Comparison of ENCODE assay signal across 21 cellular contexts in the genomic region with DNA sequence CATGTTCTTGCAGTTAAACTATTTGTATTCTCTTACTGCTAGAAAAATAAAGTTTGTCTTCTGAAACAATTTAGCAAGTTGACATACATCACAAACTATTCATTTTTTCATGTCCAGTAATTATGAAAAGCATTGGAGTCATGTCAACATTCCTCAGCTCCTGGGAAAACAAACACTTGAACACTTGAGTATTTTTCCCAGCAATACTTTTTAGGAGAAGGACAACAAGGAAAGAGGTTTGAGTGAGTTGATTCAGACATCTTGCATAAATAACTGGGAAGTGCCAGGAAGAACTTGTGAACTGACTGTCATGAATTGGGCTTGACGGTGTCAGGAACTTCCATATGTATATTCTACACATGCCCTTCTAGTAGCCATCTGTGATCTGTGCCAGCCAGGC.
A peak's percentile ranks its signal among the peaks of the same experiment; 100 is the strongest.
DNase-seq lines count a peak whose midpoint lies in the region; ATAC-seq, FAIRE-seq and TF ChIP-seq lines count a peak whose summit lies in the region.
"Had no signal": no experiment of that assay in that cellular context is flagged by ENCODE, and none has a peak within 500 bp of the region (broad histone marks: within the 10 kb centered on the region; RNA-seq: fewer than 3 reads in every experiment).

No MANE protein-coding gene starts in this region.

- H3K27me3 ChIP-seq in upper lobe of left lung (no peaks in the 10 kb centered on the region), MM.1S (replicated peaks; ENCODE audit: insufficient read depth, low read length) (no peaks in the 10 kb centered on the region)
- H3K27me3 ChIP-seq: BLaER1, thyroid gland had no signal

- no peaks in the 10 kb centered on the region for H4K20me1 ChIP-seq in MM.1S (ENCODE audit: insufficient read depth, low read length)
- H4K20me1 ChIP-seq: BLaER1 had no signal

- TF ChIP-seq CTCF in astrocyte of the cerebellum (IDR thresholded peaks at IDR 0.05; ENCODE audit: low read depth, low read length, missing control alignments) = no peak
- no peak for TF ChIP-seq CTCF in fibroblast of the aortic adventitia (IDR thresholded peaks at IDR 0.05; ENCODE audit: insufficient read depth, low read length)
- no peak for TF ChIP-seq CTCF in upper lobe of left lung (IDR thresholded peaks at IDR 0.05)
- no peak for TF ChIP-seq CTCF in MM.1S (IDR thresholded peaks at IDR 0.05; ENCODE audit: low read length)

- no peak for TF ChIP-seq POLR2A in upper lobe of left lung (IDR thresholded peaks at IDR 0.05)

- no peaks in the 10 kb centered on the region for H3K79me2 ChIP-seq in MM.1S (ENCODE audit: low read length)

- 47 to 60% methylated on average over 1 of the region's 1 CpG for WGBS in upper lobe of left lung, 2 donors

- H3K36me3 ChIP-seq in upper lobe of left lung (no peaks in the 10 kb centered on the region), MM.1S (replicated peaks; ENCODE audit: insufficient read depth, low read length) (no peaks in the 10 kb centered on the region)
- H3K36me3 ChIP-seq: BLaER1, thyroid gland had no signal

- no peak for ATAC-seq in upper lobe of left lung (ENCODE audit: low FRiP score in 2 of 2)
- ATAC-seq: activated T-cell treated with anti-CD3 and anti-CD28 coated beads, Interleukin-2, amount 50 U/mL, for 4 hours; left ventricle myocardium superior; PC-3; right cardiac atrium; stimulated activated naive B cell treated with anti-CD40 and anti-IgM and Interleukin-4, amounts not matched to agents 10 μg/mL and 1 μg/mL and 100 μg/mL, for 72 hours had no signal

- TF ChIP-seq EP300 in upper lobe of left lung (IDR thresholded peaks at IDR 0.05) = peak in 2 of 4 donors; percentile 26 to 62

- no peaks in the 10 kb centered on the region for H3F3A ChIP-seq in MM.1S (ENCODE audit: insufficient read depth, low read length)

- H3K9me2 ChIP-seq in MM.1S (replicated peaks; ENCODE audit: insufficient read depth, low read length) = no peaks in the 10 kb centered on the region

- H3K27ac ChIP-seq in upper lobe of left lung (peak overlapping the region in 3 of 4 donors; percentile 34 to 54 (median 37)), MM.1S (ENCODE audit: low read length) (no peak overlapping the region)
- H3K27ac ChIP-seq: BLaER1, dorsolateral prefrontal cortex, epithelial cell of prostate, thyroid gland had no signal

- H3K4me2 ChIP-seq in MM.1S (ENCODE audit: low read depth, low read length) = no peak overlapping the region
- H3K4me2 ChIP-seq: BLaER1 had no signal

- H3K4me1 ChIP-seq in upper lobe of left lung (peaks cover 0 to 6% (median 0%) of the 10 kb centered on the region in 4 donors), MM.1S (ENCODE audit: low read length) (no peaks in the 10 kb centered on the region)
- H3K4me1 ChIP-seq: BLaER1 had no signal

- DNase-seq in GM04503 (ENCODE audit: low read depth) (peak; percentile 76), astrocyte of the cerebellum (ENCODE audit: low read depth) (peak; percentile 45), fibroblast of the aortic adventitia (ENCODE audit: low read depth) (peak; percentile 51), upper lobe of left lung (no peak), HTR-8/SVneo (ENCODE audit: insufficient read length, low spot score) (no peak), MM.1S (no peak)
- DNase-seq in stimulated activated CD4-positive, alpha-beta T cell treated with anti-CD3 and anti-CD28 coated beads, Interleukin-2, amount 100 ng/mL, for 24 hours = no peak
- DNase-seq: activated naive CD4-positive, alpha-beta T cell treated with anti-CD3 and anti-CD28 coated beads, Interleukin-2, amount 10 ng/mL, durations not matched to agents 7 days and 5 days; activated T-cell treated with anti-CD3 and anti-CD28 coated beads, Interleukin-2, amount 50 U/mL, for 4 hours; dorsolateral prefrontal cortex; glutamatergic neuron; Kasumi-1; left ventricle myocardium superior; NCI-H1092 treated with DMSO at 0.1 percent for 48 hours; NCI-H2171; PC-3; right cardiac atrium; stimulated activated naive B cell treated with anti-CD40 and anti-IgM and Interleukin-4, amounts not matched to agents 10 μg/mL and 1 μg/mL and 100 μg/mL, for 72 hours had no signal

- no peaks in the 10 kb centered on the region for H3K9me3 ChIP-seq in upper lobe of left lung
- H3K9me3 ChIP-seq in MM.1S (replicated peaks; ENCODE audit: insufficient read depth, low read length) = no peaks in the 10 kb centered on the region
- H3K9me3 ChIP-seq: BLaER1, thyroid gland had no signal

- H3K9ac ChIP-seq in MM.1S (ENCODE audit: low read length) = no peak overlapping the region
- H3K9ac ChIP-seq: BLaER1 had no signal

- H3K4me3 ChIP-seq in astrocyte of the cerebellum (ENCODE audit: low read depth, low read length) (no peak overlapping the region), fibroblast of the aortic adventitia (ENCODE audit: low read depth, low read length) (no peak overlapping the region), upper lobe of left lung (no peak overlapping the region), MM.1S (ENCODE audit: low read length) (no peak overlapping the region)
- H3K4me3 ChIP-seq: BLaER1, dorsolateral prefrontal cortex, thyroid gland had no signal

- no peak overlapping the region for H2AFZ ChIP-seq in MM.1S (ENCODE audit: low read length)

- FAIRE-seq in HTR-8/SVneo (lab: Jason Lieb, UNC) = no peak

- in situ Hi-C loops in astrocyte of the cerebellum (cut with HindIII; ENCODE audit: low sequenced_read_pairs) = loop anchor here (5.0 kb wide), 1 partner anchor 43 kb away; no protein-coding TSS in a partner anchor

Comparison
In these comparisons a context has a peak if more than half of its experiments do, and no peak if none do; other contexts are left out.
1. DNase-seq: peak in GM04503 (single experiment), astrocyte of the cerebellum (single experiment) and fibroblast of the aortic adventitia (single experiment); none in upper lobe of left lung (0 of 2), HTR-8/SVneo (single experiment), stimulated activated CD4-positive, alpha-beta T cell treated with anti-CD3 and anti-CD28 coated beads, Interleukin-2, amount 100 ng/mL, for 24 hours (0 of 2) and MM.1S (single experiment).